ENCODE assay signal across 19 cellular contexts in the genomic region with DNA sequence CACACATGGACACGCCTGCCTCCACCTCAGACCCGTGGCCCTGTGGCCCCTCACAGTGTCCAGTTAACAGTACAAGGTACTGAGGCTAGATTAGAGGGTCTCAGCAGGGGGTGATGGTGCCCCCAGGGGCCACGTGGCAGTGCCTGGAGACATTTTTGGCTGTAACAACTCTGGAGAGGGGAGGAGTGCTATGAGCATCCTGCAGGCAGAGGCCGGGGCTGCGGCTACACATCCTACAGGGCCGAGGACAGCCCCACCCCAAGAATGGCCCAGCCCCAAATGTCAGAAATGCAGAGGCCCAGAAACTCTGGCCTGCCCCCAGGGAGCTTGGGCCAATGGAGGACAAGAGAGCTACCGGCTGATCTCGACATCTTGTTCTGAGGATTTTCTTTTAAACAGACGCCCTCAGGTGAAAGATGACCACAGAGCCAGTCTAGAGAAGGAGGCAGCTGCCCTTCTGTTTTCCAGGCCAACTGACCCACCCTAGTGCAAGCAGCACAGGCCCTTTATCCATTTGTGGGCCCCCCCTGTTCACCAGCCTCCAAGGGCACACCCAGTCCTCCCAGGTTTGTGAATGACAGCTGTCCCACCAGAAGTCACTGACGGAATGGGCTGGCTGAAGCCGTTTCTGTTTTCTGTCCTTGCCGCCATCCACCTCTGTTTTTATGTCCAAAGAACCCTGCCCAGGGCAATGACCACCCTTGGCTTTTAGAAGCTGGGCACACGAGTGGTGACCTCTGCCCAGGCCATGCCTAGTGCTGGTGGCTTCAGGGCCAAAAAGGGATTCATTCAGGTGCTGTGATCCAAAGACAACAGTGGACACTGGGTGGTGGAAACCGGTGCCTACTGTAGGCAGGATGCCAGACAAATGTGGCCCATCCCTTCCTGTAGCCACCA.
DNase-seq lines count a peak whose midpoint lies in the region; ATAC-seq, FAIRE-seq and TF ChIP-seq lines count a peak whose summit lies in the region.
"Had no signal": no experiment of that assay in that cellular context is flagged by ENCODE, and none has a peak within 500 bp of the region (broad histone marks: within the 10 kb centered on the region; RNA-seq: fewer than 3 reads in every experiment).

No MANE protein-coding gene starts in this region.

- peak overlapping the region; percentile 88 for H2AK5ac ChIP-seq in neuronal stem cell (ENCODE audit: low read depth, low read length)

- peak overlapping the region; percentile 82 for H2BK15ac ChIP-seq in neuronal stem cell (ENCODE audit: low read length)

- H3K4me1 ChIP-seq in K562 (replicated peaks in 1 of 2; ENCODE audit: control insufficient read depth in 2 of 2, insufficient read depth in 2 of 2, low read length in 2 of 2), result peaks cover 69 to 75% of the 10 kb centered on the region in 2 experiments
- peaks cover 10% of the 10 kb centered on the region in 2 donors for H3K4me1 ChIP-seq in neuronal stem cell (ENCODE audit: control insufficient read depth in 2 of 2, insufficient read depth in 1 of 2, low read depth in 1 of 2, low read length in 2 of 2)
- H3K4me1 ChIP-seq in esophagus muscularis mucosa, result peaks cover 0 to 10% (median 9%) of the 10 kb centered on the region in 4 donors
- H3K4me1 ChIP-seq: BE2C had no signal

- ATAC-seq in Right ventricle myocardium superior (ENCODE audit: poor library complexity) (no peak), K562 (peak; percentile 59)

- no peak overlapping the region for H3K14ac ChIP-seq in neuronal stem cell (ENCODE audit: low read length)

- H2AFZ ChIP-seq in K562 (ENCODE audit: low read depth, low read length) (peak overlapping the region; percentile 56), neuronal stem cell (ENCODE audit: low read length) (no peak overlapping the region)

- TF ChIP-seq EP300 in K562 (IDR thresholded peaks at IDR 0.05; ENCODE audit: low read length), result no peak
- TF ChIP-seq EP300 in esophagus muscularis mucosa (IDR thresholded peaks at IDR 0.05), result no peak

- WGBS in K562 (ENCODE audit: insufficient coverage, low coverage, missing lambda C conversion rate), result 71% methylated on average over 11 of the region's 14 CpGs
- WGBS in neuronal stem cell (ENCODE audit: extremely low coverage in 2 of 2, insufficient read length in 2 of 2, insufficient replicate concordance in 1 of 2), 2 donors, result no CpG with 5 or more reads among the region's 14 CpGs
- WGBS in esophagus muscularis mucosa, result 85% methylated on average over 12 of the region's 14 CpGs

- H2BK5ac ChIP-seq in neuronal stem cell (ENCODE audit: low read length), result no peak overlapping the region

- BruUV-seq in K562 (replicated peaks; lab: Mats Ljungman, UMichigan), result no TSS peak

- no peak overlapping the region for H4K91ac ChIP-seq in neuronal stem cell (ENCODE audit: low read depth, low read length, poor library complexity)

- CTCF ChIA-PET in K562 (lab: Yijun Ruan, JAX; ENCODE audit: low intra/inter-chr PET ratio), result no interaction called here

- no peak for FAIRE-seq in K562 (lab: Jason Lieb, UNC)
- FAIRE-seq: A204.1, HTR-8/SVneo, RCC 7860 had no signal

- H2BK120ac ChIP-seq in neuronal stem cell (ENCODE audit: low read depth, low read length), result no peak overlapping the region

- no peak overlapping the region for H3K23ac ChIP-seq in neuronal stem cell (ENCODE audit: low read depth, low read length, poor library complexity)

- H3K4me2 ChIP-seq in K562 (ENCODE audit: insufficient read depth, low read length), result no peak overlapping the region
- no peak overlapping the region for H3K4me2 ChIP-seq in neuronal stem cell (ENCODE audit: insufficient read depth, low read length, poor library complexity, severe bottlenecking)

- H3K4me3 ChIP-seq in K562 (no peak overlapping the region), neuronal stem cell (ENCODE audit: low read length in 2 of 2) (no peak overlapping the region), esophagus muscularis mucosa (no peak overlapping the region)

- intact Hi-C loops in Right ventricle myocardium superior (cut with DNase I), result no loop called here
- intact Hi-C loops in cardiac septum (cut with DNase I), result no loop called here
- intact Hi-C loops in K562 (cut with micrococcal nuclease), result no loop called here
- intact Hi-C loops in esophagus muscularis mucosa (cut with DNase I), result no loop called here

- H4K8ac ChIP-seq in neuronal stem cell (ENCODE audit: low read depth, low read length), result no peak overlapping the region

- H2BK12ac ChIP-seq in neuronal stem cell (ENCODE audit: low read length), result peak overlapping the region; percentile 18

- DNase-seq in Right ventricle myocardium superior (peak; percentile 40), cardiac septum (ENCODE audit: low spot score) (no peak), K562 (ENCODE audit: extremely low read depth in 1 of 4, low spot score in 3 of 4) (peak in 3 of 4 experiments; percentile 55 to 58 (median 56)), neuronal stem cell (ENCODE audit: low spot score) (no peak), cortex of kidney (lab: John Stamatoyannopoulos, UW) (no peak), esophagus muscularis mucosa (ENCODE audit: extremely low spot score) (no peak), NCI-H526 treated with DMSO at 0.1 percent for 48 hours (lab: John Stamatoyannopoulos, UW) (no peak)
- DNase-seq: BE2C; DMS153; GDM1; H9; NCI-H1105; NCI-H1694; NCI-H2081 treated with DMSO at 0.1 percent for 48 hours; NCI-H446 treated with DMSO at 0.1 percent for 48 hours; NK-92 treated with Interleukin-12 subunit alpha and Interleukin-12 subunit beta, amount 100 ng/mL, for 24 hours had no signal

- H3K79me1 ChIP-seq in neuronal stem cell (ENCODE audit: low read depth, low read length), result no peaks in the 10 kb centered on the region

- H3K27me3 ChIP-seq in K562 (ENCODE audit: control insufficient read depth in 2 of 2, insufficient read depth in 2 of 2, low read length in 2 of 2) (no peaks in the 10 kb centered on the region), neuronal stem cell (ENCODE audit: control insufficient read depth in 3 of 3, insufficient read depth in 3 of 3, low read depth in 1 of 3, low read length in 3 of 3) (no peaks in the 10 kb centered on the region), esophagus muscularis mucosa (peaks cover 0 to 15% (median 0%) of the 10 kb centered on the region in 4 donors)
- H3K27me3 ChIP-seq: BE2C had no signal

- H3K36me3 ChIP-seq in K562 (ENCODE audit: control insufficient read depth, insufficient read depth, low read length) (no peaks in the 10 kb centered on the region), neuronal stem cell (replicated peaks in 1 of 2; ENCODE audit: control insufficient read depth in 2 of 2, insufficient read depth in 2 of 2, low read length in 2 of 2) (no peaks in the 10 kb centered on the region), esophagus muscularis mucosa (no peaks in the 10 kb centered on the region)
- H3K36me3 ChIP-seq: BE2C had no signal

- H3K9me3 ChIP-seq in K562 (replicated peaks; ENCODE audit: control insufficient read depth, insufficient read depth, low read depth, low read length) (no peaks in the 10 kb centered on the region), neuronal stem cell (replicated peaks in 1 of 2; ENCODE audit: control insufficient read depth in 2 of 2, insufficient read depth in 1 of 2, low read depth in 1 of 2, low read length in 2 of 2) (peaks cover 0 to 10% of the 10 kb centered on the region in 2 donors), esophagus muscularis mucosa (no peaks in the 10 kb centered on the region)
- H3K9me3 ChIP-seq: BE2C had no signal

- peak overlapping the region in 1 of 2 experiments; percentile 53; a peak in 2 of 4 replicates for H3K9ac ChIP-seq in K562 (ENCODE audit: insufficient read depth in 1 of 2, low read depth in 2 of 2, low read length in 2 of 2)
- no peak overlapping the region for H3K9ac ChIP-seq in neuronal stem cell (ENCODE audit: low read depth, low read length, poor library complexity)

- no peak for TF ChIP-seq POLR2A in K562 (conservative IDR thresholded peaks at IDR 0.05)
- no peak for TF ChIP-seq POLR2A in esophagus muscularis mucosa (IDR thresholded peaks at IDR 0.05; ENCODE audit: low read depth)

- TF ChIP-seq RAD21 in K562 (CRISPR knock-in tag; conservative IDR thresholded peaks at IDR 0.05 in 1 of 2, IDR thresholded peaks at IDR 0.05 in 1 of 2), result no peak

- in situ Hi-C loops in K562 (cut with MboI), result no loop called here

- H4K20me1 ChIP-seq in K562 (replicated peaks; ENCODE audit: control insufficient read depth, insufficient read depth, low read length), result no peaks in the 10 kb centered on the region

- POLR2A ChIA-PET in K562 (lab: Yijun Ruan, JAX), result no interaction called here

- H3K4ac ChIP-seq in neuronal stem cell (ENCODE audit: low read length), result no peak overlapping the region

- no peak for TF ChIP-seq CTCF in K562 (IDR thresholded peaks at IDR 0.05 in 2 of 3, conservative IDR thresholded peaks at IDR 0.05 in 1 of 3; ENCODE audit: insufficient read depth in 2 of 3, low read depth in 1 of 3, low read length in 3 of 3)
- no peak for TF ChIP-seq CTCF in esophagus muscularis mucosa (IDR thresholded peaks at IDR 0.05)

- no peak overlapping the region for H3K27ac ChIP-seq in K562 (ENCODE audit: extremely low read depth, low read depth, low read length)
- no peak overlapping the region for H3K27ac ChIP-seq in neuronal stem cell (replicated peaks; ENCODE audit: low read length)
- no peak overlapping the region for H3K27ac ChIP-seq in esophagus muscularis mucosa (replicated peaks in 1 of 4)

- no peaks in the 10 kb centered on the region for H3K79me2 ChIP-seq in K562 (ENCODE audit: control insufficient read depth, insufficient read depth, low read length)

- peak overlapping the region; percentile 35 for H3K18ac ChIP-seq in neuronal stem cell (ENCODE audit: low read length)

- H3K9me1 ChIP-seq in K562 (ENCODE audit: control insufficient read depth, insufficient read depth, low read length), result no peaks in the 10 kb centered on the region

TF ChIP-seq in K562, 482 proteins besides CTCF, POLR2A, EP300 and RAD21 (continues in another document):
- no peak for TF ChIP-seq EHMT2 (IDR thresholded peaks at IDR 0.05)
- TF ChIP-seq, protein P1, sequence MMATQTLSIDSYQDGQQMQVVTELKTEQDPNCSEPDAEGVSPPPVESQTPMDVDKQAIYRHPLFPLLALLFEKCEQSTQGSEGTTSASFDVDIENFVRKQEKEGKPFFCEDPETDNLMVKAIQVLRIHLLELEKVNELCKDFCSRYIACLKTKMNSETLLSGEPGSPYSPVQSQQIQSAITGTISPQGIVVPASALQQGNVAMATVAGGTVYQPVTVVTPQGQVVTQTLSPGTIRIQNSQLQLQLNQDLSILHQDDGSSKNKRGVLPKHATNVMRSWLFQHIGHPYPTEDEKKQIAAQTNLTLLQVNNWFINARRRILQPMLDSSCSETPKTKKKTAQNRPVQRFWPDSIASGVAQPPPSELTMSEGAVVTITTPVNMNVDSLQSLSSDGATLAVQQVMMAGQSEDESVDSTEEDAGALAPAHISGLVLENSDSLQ (IDR thresholded peaks at IDR 0.05), result peak; percentile 43; the same call in 1 of the 2 replicates
- TF ChIP-seq ETV1 (tag; conservative IDR thresholded peaks at IDR 0.05; ENCODE audit: low read depth), result no peak

Comparison
In these comparisons a context has a peak if more than half of its experiments do, and no peak if none do; other contexts are left out.
1. DNase-seq: peak in Right ventricle myocardium superior (single experiment) and K562 (3 of 4); none in cardiac septum (single experiment), neuronal stem cell (single experiment), cortex of kidney (single experiment), esophagus muscularis mucosa (single experiment) and NCI-H526 treated with DMSO at 0.1 percent for 48 hours (single experiment).